24 cellular contexts compared by ENCODE assay signal in genomic region chr3:64008487-64008886, GRCh38. TPM values are rescaled to one million over a fixed set of nuclear protein-coding genes. Genes with fewer than 3 reads are reported as not detected.
A peak's percentile ranks its signal among the peaks of the same experiment; 100 is the strongest.
DNase-seq lines count a peak whose midpoint lies in the region; ATAC-seq, FAIRE-seq and TF ChIP-seq lines count a peak whose summit lies in the region.
"Had no signal": no experiment of that assay in that cellular context is flagged by ENCODE, and none has a peak within 500 bp of the region (broad histone marks: within the 10 kb centered on the region; RNA-seq: fewer than 3 reads in every experiment).

No MANE protein-coding gene starts in this region.

- peaks cover 12% of the 10 kb centered on the region for H3K79me2 ChIP-seq in hepatocyte

- peak overlapping the region; percentile 61 for H3K27ac Mint-ChIP-seq in activated CD4-positive, alpha-beta T cell treated with anti-CD3 and anti-CD28 coated beads, Interleukin-2, amount 10 ng/mL, durations not matched to agents 24 days and 14 days
- no peak overlapping the region for H3K27ac Mint-ChIP-seq in activated CD4-positive, alpha-beta T cell treated with anti-CD3 and anti-CD28 coated beads for 36 hours
- H3K27ac Mint-ChIP-seq in activated B cell treated with CpG ODN at 0.5 μM for 24 hours (peak overlapping the region; percentile 9), osteocyte (ENCODE audit: unreplicated experiment) (peak overlapping the region; percentile 29)
- H3K27ac Mint-ChIP-seq: WTC11 had no signal

- ATAC-seq in activated CD4-positive, alpha-beta T cell treated with anti-CD3 and anti-CD28 coated beads for 36 hours, result no peak
- ATAC-seq in activated B cell treated with CpG ODN at 0.5 μM for 24 hours (ENCODE audit: low read depth) (no peak), GM21717 (IDR thresholded peaks at IDR 0.05; ENCODE audit: unreplicated experiment) (no peak)
- ATAC-seq: PC-3, WTC11 had no signal

- FAIRE-seq in frontal cortex (lab: Jason Lieb, UNC), result no peak
- FAIRE-seq: H54, urothelium cell line had no signal

- H3K36me3 ChIP-seq in hepatocyte (replicated peaks; ENCODE audit: insufficient read depth, low read depth), result peaks cover 3% of the 10 kb centered on the region

- H3K4me2 ChIP-seq in hepatocyte, result no peak overlapping the region

- no peaks in the 10 kb centered on the region for H3K27me3 ChIP-seq in hepatocyte
- H3K27me3 ChIP-seq: heart right ventricle, MG63 had no signal

- H3K9me2 ChIP-seq in hepatocyte (replicated peaks; ENCODE audit: insufficient read depth), result no peaks in the 10 kb centered on the region

- no peak overlapping the region for H2AFZ ChIP-seq in hepatocyte

- CTCF ChIA-PET in activated CD4-positive, alpha-beta T cell treated with anti-CD3 and anti-CD28 coated beads for 36 hours (lab: Charles Lee), result interaction anchor here (1.0 to 1.9 kb wide), 12 partner anchors 9 to 49 kb away, joined by 3 to 10 read pairs (median 4); no protein-coding TSS in a partner anchor
- CTCF ChIA-PET in activated B cell treated with CpG ODN at 0.5 μM for 24 hours (lab: Charles Lee), result interaction anchor here (0.7 to 1.2 kb wide), 3 partner anchors 12 to 15 kb away, joined by 3 read pairs; no protein-coding TSS in a partner anchor

- TF ChIP-seq CTCF in activated B cell treated with CpG ODN at 0.5 μM for 24 hours (IDR thresholded peaks at IDR 0.05), result no peak
- TF ChIP-seq CTCF in hepatocyte (IDR thresholded peaks at IDR 0.05; ENCODE audit: poor library complexity), result no peak
- TF ChIP-seq CTCF in osteocyte (IDR thresholded peaks at IDR 0.05), result no peak

- no peaks in the 10 kb centered on the region for H3K4me1 ChIP-seq in hepatocyte (ENCODE audit: insufficient read depth)
- H3K4me1 ChIP-seq: lower lobe of right lung, prostate gland had no signal

- DNase-seq in activated CD4-positive, alpha-beta T cell treated with anti-CD3 and anti-CD28 coated beads, Interleukin-2, amount 10 ng/mL, durations not matched to agents 24 days and 14 days, result no peak
- DNase-seq in activated CD4-positive, alpha-beta T cell treated with anti-CD3 and anti-CD28 coated beads for 36 hours, result no peak
- no peak for DNase-seq in activated B cell treated with CpG ODN at 0.5 μM for 24 hours
- DNase-seq in hepatocyte (ENCODE audit: low spot score), result no peak
- DNase-seq in osteocyte (ENCODE audit: extremely low spot score, unreplicated experiment), result no peak
- no peak for DNase-seq in frontal cortex (ENCODE audit: low spot score in 2 of 2)
- no peak for DNase-seq in activated T-cell treated with anti-CD3 and anti-CD28 coated beads for 4 hours
- DNase-seq: amygdala; cerebellar nuclear complex; heart right ventricle; lower lobe of right lung; MG63; naive B cell; NCI-H748 treated with DMSO at 0.1 percent for 48 hours; PC-3; stimulated activated CD4-positive, alpha-beta T cell treated with anti-CD3 and anti-CD28 coated beads, Interleukin-2, amount 100 ng/mL, for 48 hours had no signal

- H3K27me3 Mint-ChIP-seq in activated CD4-positive, alpha-beta T cell treated with anti-CD3 and anti-CD28 coated beads, Interleukin-2, amount 10 ng/mL, durations not matched to agents 24 days and 14 days, result no peaks in the 10 kb centered on the region
- no peaks in the 10 kb centered on the region for H3K27me3 Mint-ChIP-seq in activated CD4-positive, alpha-beta T cell treated with anti-CD3 and anti-CD28 coated beads for 36 hours
- H3K27me3 Mint-ChIP-seq in activated B cell treated with CpG ODN at 0.5 μM for 24 hours (no peaks in the 10 kb centered on the region), osteocyte (ENCODE audit: unreplicated experiment) (no peaks in the 10 kb centered on the region)
- H3K27me3 Mint-ChIP-seq: naive B cell had no signal

- H3K9me3 Mint-ChIP-seq in activated CD4-positive, alpha-beta T cell treated with anti-CD3 and anti-CD28 coated beads, Interleukin-2, amount 10 ng/mL, durations not matched to agents 24 days and 14 days, result no peaks in the 10 kb centered on the region
- no peaks in the 10 kb centered on the region for H3K9me3 Mint-ChIP-seq in activated CD4-positive, alpha-beta T cell treated with anti-CD3 and anti-CD28 coated beads for 36 hours (ENCODE audit: low read depth)
- H3K9me3 Mint-ChIP-seq in activated B cell treated with CpG ODN at 0.5 μM for 24 hours, result no peaks in the 10 kb centered on the region
- H3K9me3 Mint-ChIP-seq in osteocyte (ENCODE audit: unreplicated experiment), result no peaks in the 10 kb centered on the region
- H3K9me3 Mint-ChIP-seq: naive B cell; T-helper 2 cell treated with Interferon-gamma antibody and Interleukin-4, amounts not matched to agents 5 μg/mL and 100 μg/mL, for 36 hours; WTC11 had no signal

- H4K20me1 ChIP-seq in hepatocyte (ENCODE audit: insufficient read depth, poor library complexity, severe bottlenecking), result no peaks in the 10 kb centered on the region

- intact Hi-C loops in activated CD4-positive, alpha-beta T cell treated with anti-CD3 and anti-CD28 coated beads, Interleukin-2, amount 10 ng/mL, durations not matched to agents 24 days and 14 days (cut with micrococcal nuclease), result no loop called here
- intact Hi-C loops in activated CD4-positive, alpha-beta T cell treated with anti-CD3 and anti-CD28 coated beads for 36 hours (cut with DNase I, micrococcal nuclease), result no loop called here
- intact Hi-C loops in activated B cell treated with CpG ODN at 0.5 μM for 24 hours (cut with micrococcal nuclease), result no loop called here

- no peaks in the 10 kb centered on the region for H3K9me3 ChIP-seq in hepatocyte (ENCODE audit: low read depth)
- H3K9me3 ChIP-seq: heart right ventricle, lower lobe of right lung, MG63, prostate gland had no signal

- peaks cover 55% of the 10 kb centered on the region for H3K36me3 Mint-ChIP-seq in activated CD4-positive, alpha-beta T cell treated with anti-CD3 and anti-CD28 coated beads, Interleukin-2, amount 10 ng/mL, durations not matched to agents 24 days and 14 days (ENCODE audit: low read depth)
- H3K36me3 Mint-ChIP-seq in activated CD4-positive, alpha-beta T cell treated with anti-CD3 and anti-CD28 coated beads for 36 hours (ENCODE audit: low read depth), result peaks cover 44% of the 10 kb centered on the region
- H3K36me3 Mint-ChIP-seq in activated B cell treated with CpG ODN at 0.5 μM for 24 hours (ENCODE audit: low read depth) (peaks cover 53% of the 10 kb centered on the region), osteocyte (ENCODE audit: unreplicated experiment) (peaks cover 35% of the 10 kb centered on the region)

- no peak overlapping the region for H3K4me3 ChIP-seq in hepatocyte
- H3K4me3 ChIP-seq: heart right ventricle, lower lobe of right lung, MG63, prostate gland, skin epidermis had no signal

- 81% methylated on average over 5 of the region's 5 CpGs for WGBS in hepatocyte (ENCODE audit: low lambda C conversion rate, missing lambda C conversion rate)

- H3K4me1 Mint-ChIP-seq in activated CD4-positive, alpha-beta T cell treated with anti-CD3 and anti-CD28 coated beads, Interleukin-2, amount 10 ng/mL, durations not matched to agents 24 days and 14 days, result peaks cover 18% of the 10 kb centered on the region
- peaks cover 15% of the 10 kb centered on the region for H3K4me1 Mint-ChIP-seq in activated CD4-positive, alpha-beta T cell treated with anti-CD3 and anti-CD28 coated beads for 36 hours
- H3K4me1 Mint-ChIP-seq in activated B cell treated with CpG ODN at 0.5 μM for 24 hours, result no peaks in the 10 kb centered on the region
- H3K4me1 Mint-ChIP-seq in osteocyte (ENCODE audit: unreplicated experiment), result peaks cover 23% of the 10 kb centered on the region
- H3K4me1 Mint-ChIP-seq: WTC11 had no signal

- H3K4me3 Mint-ChIP-seq in activated CD4-positive, alpha-beta T cell treated with anti-CD3 and anti-CD28 coated beads, Interleukin-2, amount 10 ng/mL, durations not matched to agents 24 days and 14 days, result no peak overlapping the region
- no peak overlapping the region for H3K4me3 Mint-ChIP-seq in activated CD4-positive, alpha-beta T cell treated with anti-CD3 and anti-CD28 coated beads for 36 hours
- H3K4me3 Mint-ChIP-seq in activated B cell treated with CpG ODN at 0.5 μM for 24 hours (no peak overlapping the region), osteocyte (ENCODE audit: unreplicated experiment) (no peak overlapping the region)
- H3K4me3 Mint-ChIP-seq: naive B cell; T-helper 2 cell treated with Interferon-gamma antibody and Interleukin-4, amounts not matched to agents 5 μg/mL and 100 μg/mL, for 36 hours; WTC11 had no signal

- H3K27ac ChIP-seq in hepatocyte, result peak overlapping the region; percentile 26
- H3K27ac ChIP-seq: 22Rv1, heart right ventricle, lower lobe of right lung, prostate gland had no signal

- POLR2A ChIA-PET in activated CD4-positive, alpha-beta T cell treated with anti-CD3 and anti-CD28 coated beads for 36 hours (lab: Charles Lee), result interaction anchor here (0.6 to 1.7 kb wide), 3 partner anchors 8 to 29 kb away, joined by 3 to 5 read pairs (median 3); no protein-coding TSS in a partner anchor
- POLR2A ChIA-PET in activated B cell treated with CpG ODN at 0.5 μM for 24 hours (lab: Charles Lee), result interaction anchor here (1.4 kb wide), 1 partner anchor 15 kb away, joined by 5 read pairs; the partner anchor contains the start of gene PSMD6

RNA-seq across cellular contexts. Expression of gene PSMD6, which starts 14.8 kb away (rescaled TPM):
- 141 and 146 TPM in 2 replicates for total RNA-seq in activated CD4-positive, alpha-beta T cell treated with anti-CD3 and anti-CD28 coated beads, Interleukin-2, amount 10 ng/mL, durations not matched to agents 24 days and 14 days
- total RNA-seq in activated CD4-positive, alpha-beta T cell treated with anti-CD3 and anti-CD28 coated beads for 36 hours, result 100 to 1,000 TPM; 109 to 117 TPM
- total RNA-seq in activated B cell treated with CpG ODN at 0.5 μM for 24 hours (88.9 and 91.4 TPM in 2 replicates), hepatocyte (99.6 and 101 TPM in 2 replicates), osteocyte (72.6 and 72.9 TPM in 2 replicates), frontal cortex (63.2 TPM)
- polyA plus RNA-seq in hepatocyte, result 104 and 111 TPM in 2 replicates
